Comparison of ENCODE assay signal across 8 cellular contexts in genomic region chr11:46367244-46367915, GRCh38. TPM values are rescaled to one million over a fixed set of nuclear protein-coding genes. Genes with fewer than 3 reads are reported as not detected.
DNase-seq lines count a peak whose midpoint lies in the region; ATAC-seq and TF ChIP-seq lines count a peak whose summit lies in the region.

No MANE protein-coding gene starts in this region.

- no peak for TF ChIP-seq EP300 in stomach (IDR thresholded peaks at IDR 0.05)

- no peaks in the 10 kb centered on the region for H3K9me3 ChIP-seq in stomach

- H3K36me3 ChIP-seq in stomach: peaks cover 26 to 55% (median 51%) of the 10 kb centered on the region in 4 donors

- no peak for TF ChIP-seq POLR2A in stomach (IDR thresholded peaks at IDR 0.05)

- H3K27ac ChIP-seq in dorsolateral prefrontal cortex (peak overlapping the region in 58 of 59 donors; percentile 20 to 99 (median 96)), stomach (peak overlapping the region in 3 of 5 donors; percentile 14 to 47 (median 36))

- peaks cover 17 to 41% (median 32%) of the 10 kb centered on the region in 4 donors for H3K4me1 ChIP-seq in stomach

- H3K27me3 ChIP-seq in dorsolateral prefrontal cortex (no peaks in the 10 kb centered on the region), stomach (no peaks in the 10 kb centered on the region)

- peak overlapping the region in 26 of 59 donors; percentile 1 to 65 (median 22) for H3K4me3 ChIP-seq in dorsolateral prefrontal cortex
- no peak overlapping the region for H3K4me3 ChIP-seq in stomach

- peak in 11 of 14 donors; percentile 31 to 70 (median 51) for DNase-seq in C1 segment of cervical spinal cord (lab: John Stamatoyannopoulos, UW)
- DNase-seq in M059J (ENCODE audit: low read depth): peak; percentile 37
- DNase-seq in activated CD4-positive, alpha-beta T cell treated with anti-CD3 and anti-CD28 coated beads, Interleukin-2, amount 50 U/mL, for 48 hours: peak; percentile 78 to 82
- peak in 9 of 10 donors; percentile 61 to 87 (median 77) for DNase-seq in dorsolateral prefrontal cortex
- DNase-seq in myocyte (ENCODE audit: low read depth): peak; percentile 63
- peak; percentile 78 for DNase-seq in stomach
- no peak for DNase-seq in AML-193 (lab: John Stamatoyannopoulos, UW)

- TF ChIP-seq CTCF in dorsolateral prefrontal cortex (IDR thresholded peaks at IDR 0.05 in 54 of 56, conservative IDR thresholded peaks at IDR 0.05 in 2 of 56; ENCODE audit: low read depth in 1 of 56, partially characterized antibody in 56 of 56): peak; percentile 84 to 99 (median 96)
- TF ChIP-seq CTCF in stomach (IDR thresholded peaks at IDR 0.05): peak in 5 of 7 experiments; percentile 74 to 95 (median 92)

- peak; percentile 64 for ATAC-seq in GM19438 (IDR thresholded peaks at IDR 0.05; ENCODE audit: low read depth, unreplicated experiment)

- WGBS in stomach, 5 donors: 10 to 32% (median 28%) methylated on average over 15 to 32 of the region's 32 CpGs

- intact Hi-C loops in dorsolateral prefrontal cortex (cut with DNase I) (loop anchor here in 1 of 2 donors (1.0 to 5.0 kb wide), 3 partner anchors 15 to 130 kb away; partner anchors contain the start of gene DGKZ), stomach (cut with DNase I; ENCODE audit: low total_unique reads) (no loop called here)

RNA-seq across cellular contexts. Expression of gene MDK, which starts 14.1 kb away (rescaled TPM):
- total RNA-seq in M059J (2014; rRNA removed; shearing (Covaris generic)): 543 and 581 TPM in 2 replicates
- total RNA-seq in dorsolateral prefrontal cortex (10 to 100 TPM in 95 of 120 experiments, 1 to 10 TPM in 25; 4.6 to 45.3 (median 12.9) TPM), myocyte (147 and 185 TPM in 2 replicates), stomach (100 to 1,000 TPM in 1 of 5 donors, 10 to 100 TPM in 3, 1 to 10 TPM in 1; 5.5 to 151 (median 21.0) TPM)
- polyA plus RNA-seq in myocyte (2012): 89.0 TPM
- 10 to 100 TPM; 22.5 to 56.5 (median 29.2) TPM for polyA plus RNA-seq in stomach

RNA-seq across cellular contexts. Expression of gene DGKZ, which starts 20.1 kb away (rescaled TPM):
- 38.4 and 73.4 TPM in 2 replicates for total RNA-seq in M059J (2014; rRNA removed; shearing (Covaris generic))
- total RNA-seq in dorsolateral prefrontal cortex (100 to 1,000 TPM; 142 to 475 (median 319) TPM), myocyte (103 and 129 TPM in 2 replicates), stomach (100 to 1,000 TPM in 3 of 5 donors, 10 to 100 TPM in 2; 24.0 to 405 (median 102) TPM)
- 53.9 TPM for polyA plus RNA-seq in myocyte (2012)
- polyA plus RNA-seq in stomach: 10 to 100 TPM; 26.9 to 47.5 (median 35.0) TPM

RNA-seq across cellular contexts. Expression of gene CHRM4, which starts 24.2 kb away (rescaled TPM):
- total RNA-seq in M059J (2014; rRNA removed; shearing (Covaris generic)): 0.49 TPM in 1 of 2 replicates, not detected in the other
- total RNA-seq in dorsolateral prefrontal cortex (10 to 100 TPM in 56 of 120 experiments, 1 to 10 TPM in 64; 2.7 to 25.0 (median 9.7) TPM), myocyte (0.19 TPM in 1 of 2 replicates, not detected in the other), stomach (1 to 10 TPM in 1 of 5 donors, under 1 TPM in 1, not detected in 3; 0.37 to 2.8 TPM)
- 0.55 TPM for polyA plus RNA-seq in myocyte (2012)
- not detected for polyA plus RNA-seq in stomach

Comparison
In these comparisons a context has a peak if more than half of its experiments do, and no peak if none do; other contexts are left out.
1. DNase-seq: peak in C1 segment of cervical spinal cord (11 of 14), M059J (single experiment), activated CD4-positive, alpha-beta T cell treated with anti-CD3 and anti-CD28 coated beads, Interleukin-2, amount 50 U/mL, for 48 hours (2 of 2), dorsolateral prefrontal cortex (9 of 10), myocyte (single experiment) and stomach (single experiment); none in AML-193 (0 of 2).